8 cellular contexts compared by ENCODE assay signal in the genomic region with DNA sequence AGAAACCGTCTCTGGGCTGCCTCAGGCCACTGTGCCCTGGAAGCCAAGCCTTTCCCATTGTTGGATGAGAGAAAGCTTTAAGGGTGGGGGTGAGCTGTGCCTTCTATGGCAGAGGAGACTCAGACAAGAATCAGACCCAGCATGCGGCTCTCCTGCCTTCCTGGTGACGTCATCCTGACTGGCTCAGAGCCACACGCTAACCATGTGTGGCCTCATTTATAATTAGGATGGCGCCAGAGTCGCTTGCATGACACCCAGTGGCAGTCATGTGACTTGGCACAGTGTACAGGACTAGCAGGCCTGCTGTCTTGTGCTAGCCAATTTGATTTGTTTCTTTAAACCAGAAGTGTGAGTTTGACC.
DNase-seq lines count a peak whose midpoint lies in the region; ATAC-seq and TF ChIP-seq lines count a peak whose summit lies in the region.

No MANE protein-coding gene starts in this region.

- H3K9me3 Mint-ChIP-seq in Caco-2 (ENCODE audit: unreplicated experiment): no peaks in the 10 kb centered on the region

- no TSS peak for BruUV-seq in Caco-2 (replicated peaks; lab: Mats Ljungman, UMichigan)

- H3K36me3 ChIP-seq in heart left ventricle (peaks cover 0 to 46% (median 17%) of the 10 kb centered on the region in 9 donors), Caco-2 (ENCODE audit: control insufficient read depth, insufficient read depth, low read length) (peaks cover 1% of the 10 kb centered on the region; the same call in 1 of the 2 replicates)

- H3K4me3 Mint-ChIP-seq in Caco-2 (ENCODE audit: unreplicated experiment): no peak overlapping the region

- CTCF ChIA-PET in Caco-2 (lab: Charles Lee): no interaction called here

- POLR2A ChIA-PET in Caco-2 (lab: Charles Lee): no interaction called here

- no peaks in the 10 kb centered on the region for H3K27me3 ChIP-seq in heart left ventricle
- no peaks in the 10 kb centered on the region for H3K27me3 ChIP-seq in Caco-2 (replicated peaks; ENCODE audit: control insufficient read depth, insufficient read depth, low read length)

- H3K4me1 Mint-ChIP-seq in Caco-2 (ENCODE audit: low read depth, unreplicated experiment): peaks cover 21% of the 10 kb centered on the region

- peak overlapping the region; percentile 51 to 86 (median 78) for H3K27ac ChIP-seq in heart left ventricle

- H3K9me3 ChIP-seq in heart left ventricle (no peaks in the 10 kb centered on the region), Caco-2 (no peaks in the 10 kb centered on the region)

- H3K36me3 Mint-ChIP-seq in Caco-2 (ENCODE audit: insufficient read depth, unreplicated experiment): peaks cover 44% of the 10 kb centered on the region

- TF ChIP-seq POLR2A in heart left ventricle (IDR thresholded peaks at IDR 0.05): peak in 1 of 2 donors; percentile 30

- no peak overlapping the region for H3K27ac Mint-ChIP-seq in Caco-2 (ENCODE audit: unreplicated experiment)

- H3K4me3 ChIP-seq in heart left ventricle (no peak overlapping the region), Caco-2 (ENCODE audit: low read depth, low read length) (no peak overlapping the region)

- peaks cover 2 to 57% (median 27%) of the 10 kb centered on the region in 12 donors for H3K4me1 ChIP-seq in heart left ventricle
- no peaks in the 10 kb centered on the region for H3K4me1 ChIP-seq in Caco-2

- intact Hi-C loops in heart left ventricle (cut with DNase I) (loop anchor here in 6 of 10 donors (1.0 to 10.0 kb wide), 6 partner anchors 12 to 169 kb away; a partner anchor contains a TSS), posterior vena cava (cut with DNase I) (no loop called here), Caco-2 (cut with micrococcal nuclease; ENCODE audit: unreplicated experiment) (no loop called here)

- WGBS in heart left ventricle, 4 donors: 0 to 10% (median 1%) methylated on average over 2 to 6 of the region's 6 CpGs

- no peaks in the 10 kb centered on the region for H3K27me3 Mint-ChIP-seq in Caco-2 (ENCODE audit: insufficient read depth, unreplicated experiment)

- ATAC-seq in heart left ventricle: peak; percentile 90 to 95 (median 90)
- no peak for ATAC-seq in HG03108 (IDR thresholded peaks at IDR 0.05; ENCODE audit: unreplicated experiment)

- TF ChIP-seq CTCF in heart left ventricle (IDR thresholded peaks at IDR 0.05): peak in 6 of 12 donors; percentile 5 to 37 (median 18)
- no peak for TF ChIP-seq CTCF in Caco-2 (IDR thresholded peaks at IDR 0.05; ENCODE audit: insufficient read depth in 1 of 2, low read depth in 1 of 2, low read length in 1 of 2, severe bottlenecking in 1 of 2, unreplicated experiment in 1 of 2)

- DNase-seq in DMS53 (lab: John Stamatoyannopoulos, UW) (peak; percentile 99), NCI-H146 treated with DMSO at 0.1 percent for 48 hours (lab: John Stamatoyannopoulos, UW; ENCODE audit: unreplicated experiment) (peak; percentile 33), amniotic epithelial cell (ENCODE audit: low read depth) (peak; percentile 72), heart left ventricle (peak; percentile 89 to 97 (median 93)), posterior vena cava (ENCODE audit: low spot score) (peak; percentile 97), Caco-2 (no peak)
- DNase-seq in activated CD8-positive, alpha-beta memory T cell treated with anti-CD3 and anti-CD28 coated beads, Interleukin-2, amount 50 U/mL, for 4 hours: no peak

Comparison
In these comparisons a context has a peak if more than half of its experiments do, and no peak if none do; other contexts are left out.
1. DNase-seq: peak in DMS53 (single experiment), NCI-H146 treated with DMSO at 0.1 percent for 48 hours (single experiment), amniotic epithelial cell (single experiment), heart left ventricle (5 of 5) and posterior vena cava (single experiment); none in activated CD8-positive, alpha-beta memory T cell treated with anti-CD3 and anti-CD28 coated beads, Interleukin-2, amount 50 U/mL, for 4 hours (single experiment) and Caco-2 (0 of 2).
2. intact Hi-C loops: an anchor here in heart left ventricle (1.0 to 10.0 kb wide); none called in posterior vena cava and Caco-2.